ENCODE assay signal across 2 cellular contexts in genomic region chr13:36475468-36475867, GRCh38.
TF ChIP-seq lines count a peak whose summit lies in the region.

No MANE protein-coding gene starts in this region.

TF ChIP-seq in K562, 482 proteins besides CTCF, POLR2A, EP300 and RAD21 (continued from another document):
- TF ChIP-seq MYBL2 (IDR thresholded peaks at IDR 0.05; ENCODE audit: low read depth): no peak
- TF ChIP-seq MYBL2 (CRISPR knock-in tag; IDR thresholded peaks at IDR 0.05; ENCODE audit: borderline replicate concordance): no peak
- TF ChIP-seq HDAC1 (IDR thresholded peaks at IDR 0.05): no peak
- TF ChIP-seq, protein P1, sequence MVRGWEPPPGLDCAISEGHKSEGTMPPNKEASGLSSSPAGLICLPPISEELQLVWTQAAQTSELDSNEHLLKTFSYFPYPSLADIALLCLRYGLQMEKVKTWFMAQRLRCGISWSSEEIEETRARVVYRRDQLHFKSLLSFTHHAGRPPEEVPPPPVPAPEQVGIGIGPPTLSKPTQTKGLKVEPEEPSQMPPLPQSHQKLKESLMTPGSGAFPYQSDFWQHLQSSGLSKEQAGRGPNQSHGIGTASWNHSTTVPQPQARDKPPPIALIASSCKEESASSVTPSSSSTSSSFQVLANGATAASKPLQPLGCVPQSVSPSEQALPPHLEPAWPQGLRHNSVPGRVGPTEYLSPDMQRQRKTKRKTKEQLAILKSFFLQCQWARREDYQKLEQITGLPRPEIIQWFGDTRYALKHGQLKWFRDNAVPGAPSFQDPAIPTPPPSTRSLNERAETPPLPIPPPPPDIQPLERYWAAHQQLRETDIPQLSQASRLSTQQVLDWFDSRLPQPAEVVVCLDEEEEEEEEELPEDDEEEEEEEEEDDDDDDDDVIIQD (CRISPR knock-in tag; IDR thresholded peaks at IDR 0.05): no peak
- no peak for TF ChIP-seq PHF8 (IDR thresholded peaks at IDR 0.05; ENCODE audit: borderline replicate concordance, low read length)
TF ChIP-seq in K562: peak in this region for 0.

TF ChIP-seq in liver, 16 proteins besides CTCF, POLR2A, EP300 and RAD21 (continued from another document):
- TF ChIP-seq, protein P2, sequence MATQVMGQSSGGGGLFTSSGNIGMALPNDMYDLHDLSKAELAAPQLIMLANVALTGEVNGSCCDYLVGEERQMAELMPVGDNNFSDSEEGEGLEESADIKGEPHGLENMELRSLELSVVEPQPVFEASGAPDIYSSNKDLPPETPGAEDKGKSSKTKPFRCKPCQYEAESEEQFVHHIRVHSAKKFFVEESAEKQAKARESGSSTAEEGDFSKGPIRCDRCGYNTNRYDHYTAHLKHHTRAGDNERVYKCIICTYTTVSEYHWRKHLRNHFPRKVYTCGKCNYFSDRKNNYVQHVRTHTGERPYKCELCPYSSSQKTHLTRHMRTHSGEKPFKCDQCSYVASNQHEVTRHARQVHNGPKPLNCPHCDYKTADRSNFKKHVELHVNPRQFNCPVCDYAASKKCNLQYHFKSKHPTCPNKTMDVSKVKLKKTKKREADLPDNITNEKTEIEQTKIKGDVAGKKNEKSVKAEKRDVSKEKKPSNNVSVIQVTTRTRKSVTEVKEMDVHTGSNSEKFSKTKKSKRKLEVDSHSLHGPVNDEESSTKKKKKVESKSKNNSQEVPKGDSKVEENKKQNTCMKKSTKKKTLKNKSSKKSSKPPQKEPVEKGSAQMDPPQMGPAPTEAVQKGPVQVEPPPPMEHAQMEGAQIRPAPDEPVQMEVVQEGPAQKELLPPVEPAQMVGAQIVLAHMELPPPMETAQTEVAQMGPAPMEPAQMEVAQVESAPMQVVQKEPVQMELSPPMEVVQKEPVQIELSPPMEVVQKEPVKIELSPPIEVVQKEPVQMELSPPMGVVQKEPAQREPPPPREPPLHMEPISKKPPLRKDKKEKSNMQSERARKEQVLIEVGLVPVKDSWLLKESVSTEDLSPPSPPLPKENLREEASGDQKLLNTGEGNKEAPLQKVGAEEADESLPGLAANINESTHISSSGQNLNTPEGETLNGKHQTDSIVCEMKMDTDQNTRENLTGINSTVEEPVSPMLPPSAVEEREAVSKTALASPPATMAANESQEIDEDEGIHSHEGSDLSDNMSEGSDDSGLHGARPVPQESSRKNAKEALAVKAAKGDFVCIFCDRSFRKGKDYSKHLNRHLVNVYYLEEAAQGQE (IDR thresholded peaks at IDR 0.05): no peak
- TF ChIP-seq FOXA1 (IDR thresholded peaks at IDR 0.05): no peak
- TF ChIP-seq FOXA2 (IDR thresholded peaks at IDR 0.05): no peak
- no peak for TF ChIP-seq YY1 (IDR thresholded peaks at IDR 0.05)
- TF ChIP-seq HNF4A (conservative IDR thresholded peaks at IDR 0.05): no peak
- TF ChIP-seq ZBTB33 (IDR thresholded peaks at IDR 0.05): no peak
- TF ChIP-seq MAX (IDR thresholded peaks at IDR 0.05): no peak
TF ChIP-seq in liver: peak in this region for 0.
